In the genomic region with DNA sequence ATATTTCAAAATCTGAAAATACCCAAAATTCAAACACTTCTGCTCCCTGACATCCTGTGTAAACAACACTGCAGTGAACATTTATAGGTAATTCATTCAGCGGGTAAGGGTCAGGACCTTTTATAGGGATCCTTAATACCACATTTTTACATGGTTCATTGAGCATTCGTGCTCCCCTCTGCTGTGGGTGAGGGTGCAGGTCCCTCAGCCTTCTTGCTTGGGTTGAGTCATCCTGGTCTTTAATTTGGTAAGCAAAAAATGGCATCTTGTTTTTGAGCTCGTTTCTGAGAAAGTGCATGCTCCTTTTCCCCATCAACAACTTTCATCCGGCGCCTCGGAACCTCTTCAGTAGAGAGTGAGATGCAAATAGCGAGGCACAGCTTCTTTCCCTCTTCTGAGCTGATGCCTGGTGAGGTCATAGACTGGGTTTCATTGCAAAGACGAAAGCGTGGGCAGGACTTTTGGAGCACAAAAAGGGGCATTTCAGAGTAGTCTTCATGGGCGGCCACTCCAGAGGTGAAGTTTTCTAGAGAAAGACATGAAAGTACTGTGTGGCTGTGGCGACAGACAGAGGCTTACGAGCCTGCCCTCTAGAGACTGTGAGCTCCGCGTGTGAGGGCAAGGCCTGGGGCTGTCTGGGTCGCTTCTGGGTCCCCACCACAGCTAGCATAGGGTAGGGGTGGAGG, we compare ENCODE assay signal across 7 cellular contexts. TPM values are rescaled to one million over a fixed set of nuclear protein-coding genes. Genes with fewer than 3 reads are reported as not detected.
A peak's percentile ranks its signal among the peaks of the same experiment; 100 is the strongest.
DNase-seq lines count a peak whose midpoint lies in the region; ATAC-seq and FAIRE-seq lines count a peak whose summit lies in the region.

No MANE protein-coding gene starts in this region.

- FAIRE-seq in urothelium cell line (lab: Jason Lieb, UNC), result no peak

- H3K4me1 Mint-ChIP-seq in activated T-helper 17 cell treated with anti-CD3 and anti-CD28 coated beads, Interleukin-2, amount 50 U/mL, for 72 hours, result peaks cover 52% of the 10 kb centered on the region

- H3K4me3 Mint-ChIP-seq in activated T-helper 17 cell treated with anti-CD3 and anti-CD28 coated beads, Interleukin-2, amount 50 U/mL, for 72 hours, result peak overlapping the region; percentile 77

- peaks cover 86% of the 10 kb centered on the region for H3K36me3 Mint-ChIP-seq in activated T-helper 17 cell treated with anti-CD3 and anti-CD28 coated beads, Interleukin-2, amount 50 U/mL, for 72 hours (ENCODE audit: low read depth)

- peak; percentile 90 for ATAC-seq in GM19455 (IDR thresholded peaks at IDR 0.05; ENCODE audit: unreplicated experiment)
- peak; percentile 54 for ATAC-seq in HG03469 (IDR thresholded peaks at IDR 0.05; ENCODE audit: unreplicated experiment)
- peak; percentile 72 for ATAC-seq in activated T-helper 17 cell treated with anti-CD3 and anti-CD28 coated beads, Interleukin-2, amount 50 U/mL, for 72 hours (replicated peaks)

- DNase-seq in stimulated activated CD4-positive, alpha-beta T cell treated with anti-CD3 and anti-CD28 coated beads, Interleukin-15, amount 100 ng/mL, for 24 hours, result peak; percentile 89
- DNase-seq in NCI-H1436 (lab: John Stamatoyannopoulos, UW) (no peak), NCI-H128 (lab: John Stamatoyannopoulos, UW; ENCODE audit: unreplicated experiment) (no peak), urothelium cell line (ENCODE audit: low spot score) (no peak)

- H3K9me3 Mint-ChIP-seq in activated T-helper 17 cell treated with anti-CD3 and anti-CD28 coated beads, Interleukin-2, amount 50 U/mL, for 72 hours, result no peaks in the 10 kb centered on the region

- peak overlapping the region; percentile 88 for H3K27ac Mint-ChIP-seq in activated T-helper 17 cell treated with anti-CD3 and anti-CD28 coated beads, Interleukin-2, amount 50 U/mL, for 72 hours

- no peaks in the 10 kb centered on the region for H3K27me3 Mint-ChIP-seq in activated T-helper 17 cell treated with anti-CD3 and anti-CD28 coated beads, Interleukin-2, amount 50 U/mL, for 72 hours

RNA-seq across cellular contexts. Expression of a gene that starts 44.5 kb away (rescaled TPM):
- total RNA-seq in activated T-helper 17 cell treated with anti-CD3 and anti-CD28 coated beads, Interleukin-2, amount 50 U/mL, for 72 hours, result 10 to 100 TPM; 18.7 to 41.9 TPM

RNA-seq across cellular contexts. Expression of a gene that starts 55.8 kb away (rescaled TPM):
- 100 to 1,000 TPM; 151 to 184 TPM for total RNA-seq in activated T-helper 17 cell treated with anti-CD3 and anti-CD28 coated beads, Interleukin-2, amount 50 U/mL, for 72 hours
